Comparison of ENCODE assay signal across 8 cellular contexts in genomic region chr5:91189480-91190332, GRCh38.
DNase-seq lines count a peak whose midpoint lies in the region; TF ChIP-seq lines count a peak whose summit lies in the region.

No MANE protein-coding gene starts in this region.

- H3K4ac ChIP-seq in trophoblast cell (ENCODE audit: low read depth, low read length): no peak overlapping the region

- H3K36me3 Mint-ChIP-seq in IgD-negative memory B cell: no peaks in the 10 kb centered on the region

- H4K20me1 ChIP-seq in fibroblast of lung (ENCODE audit: control insufficient read depth, extremely low read depth, insufficient read depth, low read length): no peaks in the 10 kb centered on the region

- no peak for TF ChIP-seq CTCF in fibroblast of lung (conservative IDR thresholded peaks at IDR 0.05 in 1 of 2, IDR thresholded peaks at IDR 0.05 in 1 of 2; ENCODE audit: low read depth in 1 of 2, low read length in 2 of 2)

- H2BK5ac ChIP-seq in trophoblast cell (ENCODE audit: low read depth, low read length, poor library complexity): no peak overlapping the region

- H3K36me3 ChIP-seq in fibroblast of lung (ENCODE audit: control insufficient read depth, insufficient read depth, low read length) (no peaks in the 10 kb centered on the region), trophoblast cell (ENCODE audit: control insufficient read depth in 1 of 2, insufficient read depth in 2 of 2, low read length in 2 of 2) (no peaks in the 10 kb centered on the region)

- H3K27me3 ChIP-seq in fibroblast of lung (ENCODE audit: control insufficient read depth, insufficient read depth, low read length) (no peaks in the 10 kb centered on the region), trophoblast cell (ENCODE audit: insufficient read depth, low read length) (no peaks in the 10 kb centered on the region)

- no peak overlapping the region for H3K18ac ChIP-seq in trophoblast cell (ENCODE audit: low read length)

- H3K9me3 Mint-ChIP-seq in IgD-negative memory B cell: no peaks in the 10 kb centered on the region

- H3K27me3 Mint-ChIP-seq in IgD-negative memory B cell: peaks cover 9% of the 10 kb centered on the region

- no peak overlapping the region for H2BK12ac ChIP-seq in trophoblast cell (ENCODE audit: low read length)

- H3K9me3 ChIP-seq in fibroblast of lung (ENCODE audit: control insufficient read depth, insufficient read depth, low read depth, low read length) (no peaks in the 10 kb centered on the region), trophoblast cell (ENCODE audit: insufficient read depth, low read depth, low read length) (no peaks in the 10 kb centered on the region)

- H4K12ac ChIP-seq in trophoblast cell (ENCODE audit: low read depth, low read length): no peak overlapping the region

- peak overlapping the region; percentile 41 for H3K9ac ChIP-seq in fibroblast of lung (ENCODE audit: insufficient read depth, low read length)
- no peak overlapping the region for H3K9ac ChIP-seq in trophoblast cell (ENCODE audit: low read length)

- peak overlapping the region; percentile 11 to 57 (median 26) for H3K4me3 Mint-ChIP-seq in IgD-negative memory B cell

- H3K79me1 ChIP-seq in trophoblast cell (ENCODE audit: low read length): no peaks in the 10 kb centered on the region

- no peak overlapping the region for H4K91ac ChIP-seq in trophoblast cell (ENCODE audit: low read depth, low read length)

- H3K4me1 ChIP-seq in fibroblast of lung (ENCODE audit: control insufficient read depth, extremely low read depth, insufficient read depth, low read length) (peaks cover 6% of the 10 kb centered on the region), trophoblast cell (ENCODE audit: control insufficient read depth in 1 of 2, insufficient read depth in 2 of 2, low read length in 2 of 2) (peaks cover 0 to 5% of the 10 kb centered on the region in 2 experiments)

- no peak overlapping the region for H3K27ac Mint-ChIP-seq in IgD-negative memory B cell

- no CpG with 5 or more reads among the region's 8 CpGs for WGBS in trophoblast cell (ENCODE audit: extremely low coverage, insufficient coverage, insufficient read length)

- no peak overlapping the region for H2BK120ac ChIP-seq in trophoblast cell (ENCODE audit: insufficient read depth, low read length, poor library complexity)

- no peak overlapping the region for H3K14ac ChIP-seq in trophoblast cell (ENCODE audit: low read length)

- peak overlapping the region; percentile 65 for H3K27ac ChIP-seq in fibroblast of lung (ENCODE audit: insufficient read depth, low read length)
- peak overlapping the region; percentile 34 for H3K27ac ChIP-seq in trophoblast cell (ENCODE audit: low read depth, low read length)

- H2AK5ac ChIP-seq in trophoblast cell (ENCODE audit: low read length): no peak overlapping the region

- H3K4me3 ChIP-seq in fibroblast of lung (replicated peaks in 1 of 4; ENCODE audit: control extremely low read depth in 1 of 4, insufficient read depth in 1 of 4, low read depth in 3 of 4, low read length in 4 of 4) (peak overlapping the region; percentile 4 to 37 (median 23)), trophoblast cell (ENCODE audit: low read depth, low read length) (no peak overlapping the region)

- DNase-seq in ELR (ENCODE audit: low read depth) (peak; percentile 66), fibroblast of lung (ENCODE audit: low read depth in 2 of 2) (peak; percentile 83 to 84), trophoblast cell (peak; percentile 72 to 85), NCI-H345 treated with DMSO at 0.1 percent for 48 hours (lab: John Stamatoyannopoulos, UW; ENCODE audit: unreplicated experiment) (no peak), NCI-H2171 treated with DMSO at 0.1 percent for 48 hours (lab: John Stamatoyannopoulos, UW) (no peak), NCI-H1436 (lab: John Stamatoyannopoulos, UW) (no peak)
- DNase-seq in stimulated activated CD4-positive, alpha-beta T cell treated with anti-CD3 and anti-CD28 coated beads, Interleukin-4, amount 100 ng/mL, for 1 hour: no peak

- H2AFZ ChIP-seq in fibroblast of lung (ENCODE audit: low read length) (peak overlapping the region; percentile 89), trophoblast cell (ENCODE audit: insufficient read depth, low read length, poor library complexity) (no peak overlapping the region)

- no peak overlapping the region for H3K23ac ChIP-seq in trophoblast cell (ENCODE audit: low read length)

- no peak overlapping the region for H4K8ac ChIP-seq in trophoblast cell (ENCODE audit: low read depth, low read length)

- H3K4me2 ChIP-seq in fibroblast of lung (ENCODE audit: extremely low read depth, insufficient read depth, low read length) (peak overlapping the region; percentile 93), trophoblast cell (ENCODE audit: low read length) (peak overlapping the region; percentile 22)

- H3K4me1 Mint-ChIP-seq in IgD-negative memory B cell: peaks cover 0 to 2% (median under 1%) of the 10 kb centered on the region in 3 donors

- H3K79me2 ChIP-seq in fibroblast of lung (ENCODE audit: control insufficient read depth, insufficient read depth, low read length) (no peaks in the 10 kb centered on the region), trophoblast cell (ENCODE audit: control insufficient read depth, insufficient read depth, low read length, poor library complexity) (no peaks in the 10 kb centered on the region)

Comparison
In these comparisons a context has a peak if more than half of its experiments do, and no peak if none do; other contexts are left out.
1. DNase-seq: peak in ELR (single experiment), fibroblast of lung (2 of 2) and trophoblast cell (2 of 2); none in NCI-H345 treated with DMSO at 0.1 percent for 48 hours (single experiment), stimulated activated CD4-positive, alpha-beta T cell treated with anti-CD3 and anti-CD28 coated beads, Interleukin-4, amount 100 ng/mL, for 1 hour (single experiment), NCI-H2171 treated with DMSO at 0.1 percent for 48 hours (single experiment) and NCI-H1436 (single experiment).